9 cellular contexts compared by ENCODE assay signal in the genomic region with DNA sequence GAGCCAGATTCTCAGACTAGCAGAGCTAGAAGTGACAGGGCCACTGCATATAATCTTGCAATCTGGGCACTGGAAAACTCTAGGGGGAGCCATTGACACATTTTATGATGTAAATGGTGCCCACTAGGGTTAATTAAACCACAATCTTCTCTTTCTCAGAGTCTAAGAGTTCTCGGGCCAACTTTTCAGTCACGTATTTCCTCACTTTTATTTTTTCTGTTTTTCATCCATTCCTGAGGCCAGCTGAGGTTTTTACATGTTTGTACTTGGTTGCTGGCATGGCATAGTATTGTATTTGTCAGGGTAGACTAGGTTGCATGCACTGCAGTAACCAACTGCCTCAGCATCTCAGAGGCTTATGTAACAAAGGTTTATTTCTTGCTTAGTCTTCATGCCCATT.
A peak's percentile ranks its signal among the peaks of the same experiment; 100 is the strongest.
DNase-seq lines count a peak whose midpoint lies in the region; ATAC-seq and TF ChIP-seq lines count a peak whose summit lies in the region.
"Had no signal": no experiment of that assay in that cellular context is flagged by ENCODE, and none has a peak within 500 bp of the region (broad histone marks: within the 10 kb centered on the region; RNA-seq: fewer than 3 reads in every experiment).

No MANE protein-coding gene starts in this region.

- POLR2A ChIA-PET in Caco-2 (lab: Charles Lee) = no interaction called here

- no peaks in the 10 kb centered on the region for H3K27me3 ChIP-seq in Caco-2 (replicated peaks; ENCODE audit: control insufficient read depth, insufficient read depth, low read length)
- H3K27me3 ChIP-seq in dorsolateral prefrontal cortex = peaks cover 0 to 37% (median 0%) of the 10 kb centered on the region in 45 donors
- H3K27me3 ChIP-seq in psoas muscle (ENCODE audit: insufficient read depth in 3 of 3, low read length in 2 of 3) = peaks cover 0 to 8% (median 0%) of the 10 kb centered on the region in 3 donors
- no peaks in the 10 kb centered on the region for H3K27me3 ChIP-seq in vagina

- H3K27ac ChIP-seq in dorsolateral prefrontal cortex (no peak overlapping the region), psoas muscle (no peak overlapping the region), vagina (no peak overlapping the region)

- no peak overlapping the region for H3K27ac Mint-ChIP-seq in Caco-2 (ENCODE audit: unreplicated experiment)
- H3K27ac Mint-ChIP-seq: stimulated activated naive CD8-positive, alpha-beta T cell treated with anti-CD3 and anti-CD28 coated beads, Interleukin-15, Interleukin-2, amounts not matched to agents 100 ng/mL and 50 ng/mL, for 24 hours had no signal

- H3K27me3 Mint-ChIP-seq in Caco-2 (ENCODE audit: insufficient read depth, unreplicated experiment) = peaks cover 2% of the 10 kb centered on the region

- H3K4me3 ChIP-seq in Caco-2 (ENCODE audit: low read depth, low read length) (no peak overlapping the region), dorsolateral prefrontal cortex (no peak overlapping the region), psoas muscle (no peak overlapping the region), vagina (no peak overlapping the region)

- CTCF ChIA-PET in Caco-2 (lab: Charles Lee) = interaction anchor here (0.5 to 1.3 kb wide), 4 partner anchors 15 to 589 kb away, joined by 3 to 4 read pairs (median 4); no protein-coding TSS in a partner anchor

- WGBS in psoas muscle, 3 donors = 3 to 5% (median 5%) methylated on average over 2 of the region's 2 CpGs

- in situ Hi-C loops in GM13976 (cut with MboI; ENCODE audit: low sequenced_read_pairs, unreplicated experiment) = loop anchor here (25.0 kb wide), 1 partner anchor 1029 kb away; no protein-coding TSS in a partner anchor

- H3K9me3 ChIP-seq in Caco-2 (no peaks in the 10 kb centered on the region), psoas muscle (no peaks in the 10 kb centered on the region), vagina (no peaks in the 10 kb centered on the region)

- no peak for TF ChIP-seq POLR2A in vagina (IDR thresholded peaks at IDR 0.05)

- no TSS peak for BruUV-seq in Caco-2 (replicated peaks; lab: Mats Ljungman, UMichigan)

- no peaks in the 10 kb centered on the region for H3K9me3 Mint-ChIP-seq in Caco-2 (ENCODE audit: unreplicated experiment)
- H3K9me3 Mint-ChIP-seq: stimulated activated naive CD8-positive, alpha-beta T cell treated with anti-CD3 and anti-CD28 coated beads, Interleukin-15, Interleukin-2, amounts not matched to agents 100 ng/mL and 50 ng/mL, for 24 hours had no signal

- H3K4me3 Mint-ChIP-seq in Caco-2 (ENCODE audit: unreplicated experiment) = no peak overlapping the region
- H3K4me3 Mint-ChIP-seq: stimulated activated naive CD8-positive, alpha-beta T cell treated with anti-CD3 and anti-CD28 coated beads, Interleukin-15, Interleukin-2, amounts not matched to agents 100 ng/mL and 50 ng/mL, for 24 hours had no signal

- no peaks in the 10 kb centered on the region for H3K36me3 ChIP-seq in Caco-2 (ENCODE audit: control insufficient read depth, insufficient read depth, low read length)
- H3K36me3 ChIP-seq in psoas muscle (ENCODE audit: insufficient read depth in 1 of 2, low read depth in 1 of 2) = no peaks in the 10 kb centered on the region
- H3K36me3 ChIP-seq in vagina = no peaks in the 10 kb centered on the region

- ATAC-seq in psoas muscle = no peak

- TF ChIP-seq CTCF in Caco-2 (IDR thresholded peaks at IDR 0.05; ENCODE audit: insufficient read depth in 1 of 2, low read depth in 1 of 2, low read length in 1 of 2, severe bottlenecking in 1 of 2, unreplicated experiment in 1 of 2) (peak; percentile 30 to 35), dorsolateral prefrontal cortex (IDR thresholded peaks at IDR 0.05 in 54 of 56, conservative IDR thresholded peaks at IDR 0.05 in 2 of 56; ENCODE audit: low read depth in 1 of 56, partially characterized antibody in 56 of 56) (peak in 49 of 56 donors; percentile 12 to 59 (median 36)), psoas muscle (IDR thresholded peaks at IDR 0.05) (peak; percentile 13), vagina (IDR thresholded peaks at IDR 0.05) (no peak), GM13976 (IDR thresholded peaks at IDR 0.05; ENCODE audit: borderline replicate concordance, control extremely low read depth, extremely low read depth, insufficient read depth, missing control alignments) (no peak)

- H3K36me3 Mint-ChIP-seq in Caco-2 (ENCODE audit: insufficient read depth, unreplicated experiment) = no peaks in the 10 kb centered on the region

- intact Hi-C loops in Caco-2 (cut with micrococcal nuclease; ENCODE audit: unreplicated experiment) (no loop called here), dorsolateral prefrontal cortex (cut with DNase I) (no loop called here), psoas muscle (cut with DNase I) (no loop called here), vagina (cut with DNase I) (no loop called here)

- H3K4me1 Mint-ChIP-seq in Caco-2 (ENCODE audit: low read depth, unreplicated experiment) = no peaks in the 10 kb centered on the region

- no peaks in the 10 kb centered on the region for H3K4me1 ChIP-seq in Caco-2
- no peaks in the 10 kb centered on the region for H3K4me1 ChIP-seq in psoas muscle
- H3K4me1 ChIP-seq in vagina = no peaks in the 10 kb centered on the region

- peak in 1 of 2 experiments; percentile 36 for DNase-seq in Caco-2
- peak; percentile 7 for DNase-seq in HK-2 (ENCODE audit: unreplicated experiment)
- DNase-seq in NCI-H82 treated with DMSO at 0.1 percent for 48 hours (lab: John Stamatoyannopoulos, UW; ENCODE audit: unreplicated experiment) = peak; percentile 58
- DNase-seq in dorsolateral prefrontal cortex = peak in 1 of 10 donors; percentile 33
- no peak for DNase-seq in psoas muscle
- no peak for DNase-seq in vagina (ENCODE audit: extremely low spot score in 2 of 2)
- no peak for DNase-seq in NK-92 (lab: John Stamatoyannopoulos, UW; ENCODE audit: unreplicated experiment)
- DNase-seq in GM13976 (ENCODE audit: low spot score) = no peak

Comparison
In these comparisons a context has a peak if more than half of its experiments do, and no peak if none do; other contexts are left out.
1. DNase-seq: peak in HK-2 (single experiment) and NCI-H82 treated with DMSO at 0.1 percent for 48 hours (single experiment); none in psoas muscle (0 of 2), vagina (0 of 2), NK-92 (single experiment) and GM13976 (single experiment).
2. CTCF ChIP-seq: peak in Caco-2 (2 of 2), dorsolateral prefrontal cortex (49 of 56) and psoas muscle (single experiment); none in vagina (0 of 3) and GM13976 (single experiment).